8 cellular contexts compared by ENCODE assay signal in genomic region chr3:105366302-105367062, GRCh38. TPM values are rescaled to one million over a fixed set of nuclear protein-coding genes. Genes with fewer than 3 reads are reported as not detected.
DNase-seq lines count a peak whose midpoint lies in the region; ATAC-seq and TF ChIP-seq lines count a peak whose summit lies in the region.

TSS of gene ALCAM (plus strand) at chr3:105366909.

- DNase-seq in HFFc6 (peak; percentile 99), MV-4-11 (lab: John Stamatoyannopoulos, UW) (peak; percentile 88), SK-N-SH (peak; percentile 89), glomerular visceral epithelial cell (ENCODE audit: extremely low spot score) (peak; percentile 99), omental fat pad (ENCODE audit: low spot score) (peak; percentile 70), thoracic aorta (ENCODE audit: low spot score) (peak; percentile 86)
- DNase-seq in activated naive CD4-positive, alpha-beta T cell treated with anti-CD3 and anti-CD28 coated beads, Interleukin-2, amount 50 U/mL, for 72 hours (ENCODE audit: low spot score in 2 of 2), result peak; percentile 80 to 89

- H3K4me2 ChIP-seq in SK-N-SH, result peak within 1 kb of the TSS; percentile 87

- H3K27me3 Mint-ChIP-seq in HFFc6 (ENCODE audit: insufficient read depth), result peaks cover 12% of the 10 kb centered on the region

- peak; percentile 91 for TF ChIP-seq RAD21 in SK-N-SH (IDR thresholded peaks at IDR 0.05; ENCODE audit: low read length)

- H3K4me1 ChIP-seq in SK-N-SH (ENCODE audit: control insufficient read depth in 1 of 2, insufficient read depth in 2 of 2, low read depth in 1 of 2, low read length in 1 of 2), result peaks cover 8 to 29% of the 10 kb centered on the region in 2 experiments; a peak in 2 of 4 replicates
- peaks cover 18 to 28% of the 10 kb centered on the region in 2 donors for H3K4me1 ChIP-seq in thoracic aorta (ENCODE audit: control insufficient read depth in 1 of 2, low read depth in 2 of 2)

- POLR2A ChIA-PET in SK-N-SH (lab: Yijun Ruan, JAX), result interaction anchor here (1.0 to 1.2 kb wide), 2 partner anchors 10 to 561 kb away, joined by 3 to 4 read pairs; no protein-coding TSS in a partner anchor

- H3F3A ChIP-seq in SK-N-SH (replicated peaks; ENCODE audit: insufficient read depth), result peaks cover 46% of the 10 kb centered on the region

- peak within 1 kb of the TSS; percentile 98 for H3K4me3 Mint-ChIP-seq in HFFc6

- TF ChIP-seq POLR2A in GM10847 (IDR thresholded peaks at IDR 0.05; ENCODE audit: extremely low read depth, insufficient read length), result peak; percentile 53

- no peaks in the 10 kb centered on the region for H3K9me3 ChIP-seq in SK-N-SH
- H3K9me3 ChIP-seq in thoracic aorta, result no peaks in the 10 kb centered on the region

- H3K27ac Mint-ChIP-seq in HFFc6, result peak within 1 kb of the TSS; percentile 98
- peak within 1 kb of the TSS; percentile 96 to 100 for H3K27ac Mint-ChIP-seq in activated naive CD4-positive, alpha-beta T cell treated with anti-CD3 and anti-CD28 coated beads, Interleukin-2, amount 50 U/mL, for 72 hours

- peaks cover 55% of the 10 kb centered on the region for H3K4me1 Mint-ChIP-seq in HFFc6 (ENCODE audit: low read depth)

- no peaks in the 10 kb centered on the region for H3K27me3 ChIP-seq in SK-N-SH (ENCODE audit: insufficient read depth)
- H3K27me3 ChIP-seq in thoracic aorta (replicated peaks; ENCODE audit: insufficient read depth), result no peaks in the 10 kb centered on the region

- WGBS in SK-N-SH (ENCODE audit: low lambda C conversion rate), result under 1% methylated on average over 24 of the region's 48 CpGs

- H3K4me3 ChIP-seq in SK-N-SH (ENCODE audit: low read depth in 2 of 2, low read length in 1 of 2) (peak within 1 kb of the TSS; percentile 94 to 99), thoracic aorta (peak within 1 kb of the TSS; percentile 88)

- 0 out of 2 replicates have a peak, but pooled peaks cover under 1% of the 10 kb centered on the region for H4K20me1 ChIP-seq in SK-N-SH (ENCODE audit: insufficient read depth)

- no peaks in the 10 kb centered on the region for H3K9me2 ChIP-seq in SK-N-SH

- H3K36me3 ChIP-seq in SK-N-SH (replicated peaks in 1 of 2; ENCODE audit: control insufficient read depth in 1 of 2, insufficient read depth in 2 of 2, low read length in 1 of 2), result no peaks in the 10 kb centered on the region
- H3K36me3 ChIP-seq in thoracic aorta, result no peaks in the 10 kb centered on the region

- no peaks in the 10 kb centered on the region for H3K9me3 Mint-ChIP-seq in HFFc6
- no peaks in the 10 kb centered on the region for H3K9me3 Mint-ChIP-seq in activated naive CD4-positive, alpha-beta T cell treated with anti-CD3 and anti-CD28 coated beads, Interleukin-2, amount 50 U/mL, for 72 hours

- CTCF ChIA-PET in SK-N-SH (lab: Yijun Ruan, JAX), result interaction anchor here (0.5 to 8.2 kb wide), 21 partner anchors 10 to 1514 kb away, joined by 3 to 63 read pairs (median 4); no protein-coding TSS in a partner anchor

- H3K36me3 Mint-ChIP-seq in HFFc6 (ENCODE audit: low read depth), result peaks cover 32% of the 10 kb centered on the region
- H3K36me3 Mint-ChIP-seq in activated naive CD4-positive, alpha-beta T cell treated with anti-CD3 and anti-CD28 coated beads, Interleukin-2, amount 50 U/mL, for 72 hours, result peaks cover 0 to 16% of the 10 kb centered on the region in 2 donors

- ATAC-seq in activated naive CD4-positive, alpha-beta T cell treated with anti-CD3 and anti-CD28 coated beads, Interleukin-2, amount 50 U/mL, for 72 hours, result peak; percentile 56 to 62
- ATAC-seq in omental fat pad (ENCODE audit: low FRiP score), result peak; percentile 92
- peak; percentile 73 for ATAC-seq in thoracic aorta (ENCODE audit: insufficient number of reproducible peaks, low FRiP score, low read depth)

- peak within 1 kb of the TSS; percentile 94 for H3K9ac ChIP-seq in SK-N-SH

- H3K79me2 ChIP-seq in SK-N-SH (ENCODE audit: insufficient read depth), result peaks cover 48% of the 10 kb centered on the region

- TF ChIP-seq CTCF in HFFc6 (IDR thresholded peaks at IDR 0.05) (peak; percentile 75), SK-N-SH (IDR thresholded peaks at IDR 0.05) (peak; percentile 73), omental fat pad (IDR thresholded peaks at IDR 0.05) (no peak), thoracic aorta (IDR thresholded peaks at IDR 0.05) (peak; percentile 56)

- H2AFZ ChIP-seq in SK-N-SH (ENCODE audit: low read depth), result peak within 1 kb of the TSS; percentile 75

- TF ChIP-seq EP300 in SK-N-SH (IDR thresholded peaks at IDR 0.05; ENCODE audit: borderline replicate concordance in 1 of 2, low read depth in 1 of 2, low read length in 1 of 2), result peak in 1 of 2 experiments; percentile 48; a peak in 3 of 4 replicates

- H3K27ac ChIP-seq in SK-N-SH (ENCODE audit: low read depth in 2 of 2, low read length in 1 of 2) (peak within 1 kb of the TSS; percentile 97 to 98), thoracic aorta (peak within 1 kb of the TSS; percentile 73 to 86)

TF ChIP-seq in SK-N-SH, 30 proteins besides CTCF, POLR2A, EP300 and RAD21 (continues in another document):
- TF ChIP-seq POLR2AphosphoS5 (IDR thresholded peaks at IDR 0.05; ENCODE audit: low read depth, low read length) (peak; percentile 58), RFX5 (IDR thresholded peaks at IDR 0.05; ENCODE audit: low read length) (peak; percentile 59; the same call in 1 of the 2 replicates), NRF1 (IDR thresholded peaks at IDR 0.05; ENCODE audit: low read depth, low read length) (no peak), FOSL2 (IDR thresholded peaks at IDR 0.05; ENCODE audit: borderline replicate concordance, low read depth) (peak; percentile 80), EZH2phosphoT487 (IDR thresholded peaks at IDR 0.05; ENCODE audit: borderline replicate concordance, low read depth) (no peak), PBX3 (IDR thresholded peaks at IDR 0.05) (peak; percentile 22), TEAD4 (IDR thresholded peaks at IDR 0.05; ENCODE audit: borderline replicate concordance, insufficient read depth) (peak; percentile 34; the same call in 1 of the 2 replicates), CHD2 (IDR thresholded peaks at IDR 0.05; ENCODE audit: low read length, partially characterized antibody) (peak; percentile 52), YY1 (IDR thresholded peaks at IDR 0.05; ENCODE audit: low read depth) (peak; percentile 32; the same call in 1 of the 2 replicates), MXI1 (IDR thresholded peaks at IDR 0.05; ENCODE audit: low read depth, low read length) (peak; percentile 90), RXRA (IDR thresholded peaks at IDR 0.05; ENCODE audit: borderline replicate concordance, low read depth) (peak; percentile 62; the same call in 1 of the 2 replicates), GATA2 (CRISPR knock-in tag; IDR thresholded peaks at IDR 0.05) (peak; percentile 61)
- TF ChIP-seq, protein P1, sequence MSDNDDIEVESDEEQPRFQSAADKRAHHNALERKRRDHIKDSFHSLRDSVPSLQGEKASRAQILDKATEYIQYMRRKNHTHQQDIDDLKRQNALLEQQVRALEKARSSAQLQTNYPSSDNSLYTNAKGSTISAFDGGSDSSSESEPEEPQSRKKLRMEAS (IDR thresholded peaks at IDR 0.05; ENCODE audit: low read depth), result peak; percentile 97
- TF ChIP-seq, protein P2, sequence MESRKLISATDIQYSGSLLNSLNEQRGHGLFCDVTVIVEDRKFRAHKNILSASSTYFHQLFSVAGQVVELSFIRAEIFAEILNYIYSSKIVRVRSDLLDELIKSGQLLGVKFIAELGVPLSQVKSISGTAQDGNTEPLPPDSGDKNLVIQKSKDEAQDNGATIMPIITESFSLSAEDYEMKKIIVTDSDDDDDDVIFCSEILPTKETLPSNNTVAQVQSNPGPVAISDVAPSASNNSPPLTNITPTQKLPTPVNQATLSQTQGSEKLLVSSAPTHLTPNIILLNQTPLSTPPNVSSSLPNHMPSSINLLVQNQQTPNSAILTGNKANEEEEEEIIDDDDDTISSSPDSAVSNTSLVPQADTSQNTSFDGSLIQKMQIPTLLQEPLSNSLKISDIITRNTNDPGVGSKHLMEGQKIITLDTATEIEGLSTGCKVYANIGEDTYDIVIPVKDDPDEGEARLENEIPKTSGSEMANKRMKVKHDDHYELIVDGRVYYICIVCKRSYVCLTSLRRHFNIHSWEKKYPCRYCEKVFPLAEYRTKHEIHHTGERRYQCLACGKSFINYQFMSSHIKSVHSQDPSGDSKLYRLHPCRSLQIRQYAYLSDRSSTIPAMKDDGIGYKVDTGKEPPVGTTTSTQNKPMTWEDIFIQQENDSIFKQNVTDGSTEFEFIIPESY (IDR thresholded peaks at IDR 0.05; ENCODE audit: borderline replicate concordance, low read depth), result peak; percentile 38; the same call in 1 of the 2 replicates
- TF ChIP-seq, protein P3, sequence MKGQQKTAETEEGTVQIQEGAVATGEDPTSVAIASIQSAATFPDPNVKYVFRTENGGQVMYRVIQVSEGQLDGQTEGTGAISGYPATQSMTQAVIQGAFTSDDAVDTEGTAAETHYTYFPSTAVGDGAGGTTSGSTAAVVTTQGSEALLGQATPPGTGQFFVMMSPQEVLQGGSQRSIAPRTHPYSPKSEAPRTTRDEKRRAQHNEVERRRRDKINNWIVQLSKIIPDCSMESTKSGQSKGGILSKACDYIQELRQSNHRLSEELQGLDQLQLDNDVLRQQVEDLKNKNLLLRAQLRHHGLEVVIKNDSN (IDR thresholded peaks at IDR 0.05; ENCODE audit: borderline replicate concordance, low read depth), result no peak; the same call in 1 of the 2 replicates

RNA-seq across cellular contexts. Expression of gene ALCAM, which starts in this region (rescaled TPM):
- 100 to 1,000 TPM; 307 to 420 (median 361) TPM for total RNA-seq in HFFc6 (2021; fragmentation: NEBNext Ultra II Directional; extraction: Animal tissue kit (Norgen Biotek cat#: 25700))
- 58.3 and 87.2 TPM in 2 replicates for polyA plus RNA-seq in SK-N-SH (2012; rRNA removed)
- polyA plus RNA-seq in SK-N-SH (2012; cell fraction: cytosol; rRNA removed), result 80.1 and 85.7 TPM in 2 replicates
- 46.5 and 91.5 TPM in 2 replicates for polyA plus RNA-seq in SK-N-SH (2012; cell fraction: nucleus; rRNA removed)
- total RNA-seq in activated naive CD4-positive, alpha-beta T cell treated with anti-CD3 and anti-CD28 coated beads, Interleukin-2, amount 50 U/mL, for 72 hours, result 10 to 100 TPM; 17.4 to 18.8 TPM
- total RNA-seq in omental fat pad, result 10 to 100 TPM in 2 of 4 donors, 1 to 10 TPM in 2; 8.0 to 98.4 (median 11.4) TPM
- 100 to 1,000 TPM; 109 to 122 TPM for total RNA-seq in thoracic aorta

Comparison
In these comparisons a context has a peak if more than half of its experiments do, and no peak if none do; other contexts are left out.
1. Peak in every context shown above with its lines: DNase-seq, ATAC-seq, H3K4me3 ChIP-seq and H3K27ac ChIP-seq.
2. CTCF ChIP-seq: peak in HFFc6 (single experiment), SK-N-SH (single experiment) and thoracic aorta (single experiment); none in omental fat pad (0 of 3).